14 cellular contexts compared by ENCODE assay signal in the genomic region with DNA sequence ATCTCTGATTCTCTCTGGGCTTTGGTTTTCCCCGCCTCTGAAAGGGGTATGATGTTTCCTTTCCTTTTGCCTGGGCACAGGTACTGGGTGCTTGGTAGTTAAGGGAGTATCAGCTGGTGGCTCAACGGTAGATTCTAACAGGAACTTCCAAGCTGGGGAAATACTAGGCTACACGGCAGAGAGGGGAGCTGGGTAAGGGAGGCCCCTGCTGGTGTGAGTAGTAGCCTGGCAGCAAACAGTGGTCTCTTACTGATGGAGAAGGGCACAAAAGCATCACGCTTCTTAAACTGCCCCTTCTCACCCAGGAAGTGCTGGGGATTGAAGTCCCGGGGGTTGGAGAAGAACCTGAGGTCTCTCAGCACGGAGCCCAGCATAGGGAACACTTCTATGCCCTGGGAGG. TPM values are rescaled to one million over a fixed set of nuclear protein-coding genes. Genes with fewer than 3 reads are reported as not detected.
DNase-seq lines count a peak whose midpoint lies in the region; ATAC-seq and TF ChIP-seq lines count a peak whose summit lies in the region.
"Had no signal": no experiment of that assay in that cellular context is flagged by ENCODE, and none has a peak within 500 bp of the region (broad histone marks: within the 10 kb centered on the region; RNA-seq: fewer than 3 reads in every experiment).

No MANE protein-coding gene starts in this region.

- no peak overlapping the region for H2AFZ ChIP-seq in smooth muscle cell (ENCODE audit: low read depth)

- peaks cover 8% of the 10 kb centered on the region for H3K27me3 ChIP-seq in lower lobe of right lung (ENCODE audit: low read depth)
- peaks cover 4% of the 10 kb centered on the region for H3K27me3 ChIP-seq in smooth muscle cell (ENCODE audit: low read depth)

- 71% methylated on average over 6 of the region's 6 CpGs for WGBS in smooth muscle cell (ENCODE audit: low lambda C conversion rate)

- H3K27ac ChIP-seq in coronary artery, result no peak overlapping the region
- no peak overlapping the region for H3K27ac ChIP-seq in lower lobe of right lung
- H3K27ac ChIP-seq in smooth muscle cell (ENCODE audit: low read depth), result no peak overlapping the region

- H3K4me3 ChIP-seq in coronary artery (no peak overlapping the region), lower lobe of right lung (no peak overlapping the region), smooth muscle cell (no peak overlapping the region)

- intact Hi-C loops in lower lobe of right lung (cut with DNase I), result no loop called here

- H3K79me2 ChIP-seq in smooth muscle cell (ENCODE audit: low read depth), result no peaks in the 10 kb centered on the region

- TF ChIP-seq CTCF in coronary artery (IDR thresholded peaks at IDR 0.05), result peak; percentile 48
- TF ChIP-seq CTCF in lower lobe of right lung (IDR thresholded peaks at IDR 0.05), result no peak
- TF ChIP-seq CTCF in smooth muscle cell (IDR thresholded peaks at IDR 0.05; ENCODE audit: borderline replicate concordance, insufficient read depth, poor library complexity, severe bottlenecking), result no peak

- H3K4me1 ChIP-seq in lower lobe of right lung (no peaks in the 10 kb centered on the region), smooth muscle cell (ENCODE audit: low read depth) (no peaks in the 10 kb centered on the region)

- DNase-seq in activated effector memory CD4-positive, alpha-beta T cell treated with anti-CD3 and anti-CD28 coated beads, Interleukin-2, amount 50 U/mL, for 16 hours, result peak; percentile 72
- DNase-seq in activated effector memory CD4-positive, alpha-beta T cell treated with Interleukin-2 at 50 U/mL for 16 hours, result no peak
- peak; percentile 22 to 49 for DNase-seq in NOMO-1 (lab: John Stamatoyannopoulos, UW; ENCODE audit: unreplicated experiment in 2 of 2)
- DNase-seq in coronary artery (ENCODE audit: low spot score), result no peak
- peak; percentile 13 to 45 for DNase-seq in stimulated activated CD4-positive, alpha-beta T cell treated with anti-CD3 and anti-CD28 coated beads, Interleukin-4, amount 100 ng/mL, for 4 hours
- no peak for DNase-seq in lower lobe of right lung
- DNase-seq in smooth muscle cell (lab: John Stamatoyannopoulos, UW; ENCODE audit: unreplicated experiment), result no peak
- DNase-seq: NCI-H2171, small intestine had no signal

- no peaks in the 10 kb centered on the region for H3K9me3 ChIP-seq in lower lobe of right lung
- H3K9me3 ChIP-seq in smooth muscle cell (replicated peaks; ENCODE audit: low read depth), result no peaks in the 10 kb centered on the region

- H3K4me2 ChIP-seq in smooth muscle cell, result no peak overlapping the region

- no peak for ATAC-seq in GM21786 (IDR thresholded peaks at IDR 0.05; ENCODE audit: unreplicated experiment)
- no peak for ATAC-seq in lower lobe of right lung

- no peaks in the 10 kb centered on the region for H3K36me3 ChIP-seq in lower lobe of right lung
- H3K36me3 ChIP-seq in smooth muscle cell (ENCODE audit: low read depth), result no peaks in the 10 kb centered on the region

- no peaks in the 10 kb centered on the region for H4K20me1 ChIP-seq in smooth muscle cell (ENCODE audit: low read depth)

- H3K9ac ChIP-seq in smooth muscle cell (ENCODE audit: low read depth), result no peak overlapping the region

- no peaks in the 10 kb centered on the region for H3F3A ChIP-seq in smooth muscle cell (ENCODE audit: low read depth)

RNA-seq across cellular contexts. Expression of a gene that starts 26.9 kb away (rescaled TPM):
- total RNA-seq in lower lobe of right lung (0.68 TPM), smooth muscle cell (not detected in 2 replicates)
- not detected in 2 replicates for polyA plus RNA-seq in smooth muscle cell
- total RNA-seq: glomerular endothelial cell; mononuclear cell; T-helper 1 cell treated with Interleukin-12 subunit alpha and Interleukin-12 subunit beta and Interleukin-4 antibody, amounts not matched to agents 30 ng/mL and 1 ng/mL, for 36 hours had no signal
- polyA plus RNA-seq: BJ had no signal

RNA-seq across cellular contexts. Expression of a gene that starts 58.7 kb away (rescaled TPM):
- total RNA-seq in lower lobe of right lung, result 2.0 TPM
- not detected in 2 replicates for total RNA-seq in smooth muscle cell
- polyA plus RNA-seq in smooth muscle cell, result not detected in 2 replicates
- total RNA-seq: glomerular endothelial cell; mononuclear cell; T-helper 1 cell treated with Interleukin-12 subunit alpha and Interleukin-12 subunit beta and Interleukin-4 antibody, amounts not matched to agents 30 ng/mL and 1 ng/mL, for 36 hours had no signal
- polyA plus RNA-seq: BJ had no signal

Comparison
In these comparisons a context has a peak if more than half of its experiments do, and no peak if none do; other contexts are left out.
1. DNase-seq: peak in activated effector memory CD4-positive, alpha-beta T cell treated with anti-CD3 and anti-CD28 coated beads, Interleukin-2, amount 50 U/mL, for 16 hours (single experiment), NOMO-1 (2 of 2) and stimulated activated CD4-positive, alpha-beta T cell treated with anti-CD3 and anti-CD28 coated beads, Interleukin-4, amount 100 ng/mL, for 4 hours (2 of 2); none in activated effector memory CD4-positive, alpha-beta T cell treated with Interleukin-2 at 50 U/mL for 16 hours (single experiment), coronary artery (single experiment), lower lobe of right lung (single experiment) and smooth muscle cell (single experiment).